Comparison of ENCODE assay signal across 1 cellular context in the genomic region with DNA sequence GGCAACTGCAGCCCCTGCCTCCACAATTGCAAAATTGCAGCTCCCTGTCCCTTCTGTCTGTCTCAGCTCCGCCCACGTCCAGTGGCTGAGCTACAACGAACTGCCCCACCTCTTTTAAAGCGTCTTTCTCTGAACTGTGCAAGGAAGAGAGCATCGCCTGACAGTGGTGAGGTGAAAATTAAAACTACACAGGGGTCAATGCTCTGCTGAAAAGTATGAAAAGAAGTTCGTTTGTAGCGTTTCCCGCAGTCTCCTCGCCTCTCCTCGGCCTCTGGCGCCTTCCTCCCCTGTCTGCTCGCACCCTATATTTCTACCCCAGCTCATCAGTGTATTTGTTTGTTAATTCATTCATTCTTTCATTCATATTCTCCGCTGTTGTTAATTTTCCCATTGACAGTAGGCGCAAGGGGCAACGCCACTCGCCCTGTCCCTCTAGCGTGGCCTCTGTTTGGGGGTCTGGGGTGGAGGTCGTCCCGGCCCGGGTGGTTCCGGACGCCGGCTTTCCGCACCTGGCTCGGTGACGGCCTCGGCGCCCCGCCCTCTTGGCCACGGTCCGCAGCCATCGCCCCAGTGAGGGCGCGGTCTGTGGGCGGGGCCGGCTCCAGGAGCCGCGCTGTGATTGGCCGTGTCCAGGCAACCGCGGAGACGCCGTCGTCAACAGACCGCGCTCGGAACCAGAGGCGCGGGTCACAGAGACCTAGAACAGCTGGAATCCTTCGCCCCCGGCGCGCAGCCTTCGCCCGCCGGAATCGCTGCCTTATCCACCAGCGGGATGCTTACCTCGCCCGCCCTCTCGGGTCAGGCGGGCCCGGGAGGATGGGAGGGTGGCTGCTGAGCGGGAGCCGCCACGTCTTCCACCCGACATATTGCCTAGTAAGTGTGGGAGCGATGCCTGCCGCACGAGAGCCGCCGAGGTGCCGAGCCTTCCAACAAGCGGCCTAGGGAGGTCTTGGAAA.
TF ChIP-seq lines count a peak whose summit lies in the region.

A gene with protein sequence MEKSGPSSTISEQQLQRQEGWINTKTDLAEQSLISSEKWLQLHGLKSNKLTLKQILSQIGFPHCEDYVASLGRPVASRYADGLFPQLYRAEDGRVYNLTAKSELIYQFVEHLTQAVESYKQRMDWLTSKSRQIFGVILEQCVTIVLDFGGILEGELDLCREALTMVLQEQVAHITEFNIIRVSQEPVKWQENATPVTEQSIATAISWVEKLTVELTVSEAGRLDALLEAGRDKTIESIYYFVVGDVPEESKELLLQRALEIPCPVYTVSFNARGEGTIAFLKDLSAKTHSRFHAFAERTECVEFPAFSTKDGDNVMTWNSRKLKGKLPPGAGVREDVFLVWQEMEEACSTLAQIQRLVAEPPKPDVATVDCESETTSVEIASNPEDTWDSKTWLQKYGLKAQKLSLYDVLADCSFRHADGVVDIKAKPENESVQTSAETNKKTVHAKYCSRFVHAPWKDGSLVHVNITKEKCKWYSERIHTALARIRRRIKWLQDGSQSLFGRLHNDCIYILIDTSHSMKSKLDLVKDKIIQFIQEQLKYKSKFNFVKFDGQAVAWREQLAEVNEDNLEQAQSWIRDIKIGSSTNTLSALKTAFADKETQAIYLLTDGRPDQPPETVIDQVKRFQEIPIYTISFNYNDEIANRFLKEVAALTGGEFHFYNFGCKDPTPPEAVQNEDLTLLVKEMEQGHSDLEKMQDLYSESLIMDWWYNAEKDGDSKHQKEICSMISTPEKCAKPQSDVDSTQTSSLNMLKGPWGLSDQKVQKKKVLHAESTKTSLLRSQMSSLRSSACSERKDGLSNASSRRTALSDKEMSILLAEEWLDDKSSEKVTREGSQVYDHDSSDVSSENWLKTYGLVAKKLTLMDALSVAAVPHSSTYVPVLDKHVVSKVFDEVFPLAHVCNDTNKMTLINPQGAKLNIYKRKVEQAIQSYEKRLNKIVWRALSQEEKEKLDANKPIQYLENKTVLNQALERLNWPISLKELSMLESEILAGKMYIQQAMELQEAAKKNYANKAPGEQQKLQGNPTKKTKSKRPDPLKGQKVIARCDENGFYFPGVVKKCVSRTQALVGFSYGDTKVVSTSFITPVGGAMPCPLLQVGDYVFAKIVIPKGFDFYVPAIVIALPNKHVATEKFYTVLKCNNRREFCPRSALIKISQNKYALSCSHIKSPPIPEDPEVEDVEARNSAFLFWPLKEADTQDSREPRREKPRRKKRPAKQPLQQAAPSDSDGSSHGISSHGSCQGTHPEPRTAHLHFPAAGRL (N-terminal part only) (plus strand): TSS at position 677 of the 956 bp plus-strand sequence. CDS start 5,926 bp downstream, outside the sequence.

TF ChIP-seq in HEK293, 187 proteins besides CTCF, POLR2A, EP300 and RAD21 (continued from another document and continues in another):
- TF ChIP-seq ZNF211 (tag by site-specific recombination; IDR thresholded peaks at IDR 0.05; ENCODE audit: low read depth) (no peak), ZNF2 (tag by site-specific recombination; IDR thresholded peaks at IDR 0.05) (no peak), ZNF558 (tag by site-specific recombination; IDR thresholded peaks at IDR 0.05) (no peak), RBAK (tag by site-specific recombination; IDR thresholded peaks at IDR 0.05) (no peak), ZBTB8A (tag by site-specific recombination; IDR thresholded peaks at IDR 0.05) (no peak), ZNF311 (tag by site-specific recombination; IDR thresholded peaks at IDR 0.05; ENCODE audit: borderline replicate concordance) (no peak), SCRT1 (tag by site-specific recombination; IDR thresholded peaks at IDR 0.05; ENCODE audit: borderline replicate concordance) (no peak), ZNF701 (tag by site-specific recombination; IDR thresholded peaks at IDR 0.05) (no peak), ZNF366 (tag by site-specific recombination; conservative IDR thresholded peaks at IDR 0.05) (0 out of 2 replicates have a peak, but pooled peaks have one; percentile 24), KLF1 (tag by site-specific recombination; IDR thresholded peaks at IDR 0.05) (peak; percentile 46; the same call in 1 of the 2 replicates), ZNF184 (tag by site-specific recombination; IDR thresholded peaks at IDR 0.05) (no peak), ZBTB1 (tag by site-specific recombination; IDR thresholded peaks at IDR 0.05) (no peak), ZNF266 (tag by site-specific recombination; IDR thresholded peaks at IDR 0.05; ENCODE audit: low read depth) (no peak), PRDM1 (tag by site-specific recombination; IDR thresholded peaks at IDR 0.05) (no peak), EGR2 (tag by site-specific recombination; IDR thresholded peaks at IDR 0.05; ENCODE audit: low read depth) (peak; percentile 25; the same call in 1 of the 2 replicates), ZNF132 (tag by site-specific recombination; IDR thresholded peaks at IDR 0.05; ENCODE audit: borderline replicate concordance) (no peak), SETDB1 (IDR thresholded peaks at IDR 0.05; ENCODE audit: insufficient read length, low read length) (no peak), ZNF335 (tag by site-specific recombination; conservative IDR thresholded peaks at IDR 0.05) (peak; percentile 29; the same call in 1 of the 2 replicates), ZNF843 (tag by site-specific recombination; IDR thresholded peaks at IDR 0.05) (no peak), ZSCAN23 (tag by site-specific recombination; IDR thresholded peaks at IDR 0.05) (no peak), ZNF404 (tag by site-specific recombination; IDR thresholded peaks at IDR 0.05) (no peak), ZNF660 (tag by site-specific recombination; IDR thresholded peaks at IDR 0.05) (no peak), ZNF670 (tag by site-specific recombination; IDR thresholded peaks at IDR 0.05; ENCODE audit: low read depth) (no peak), ZNF76 (tag by site-specific recombination; IDR thresholded peaks at IDR 0.05; ENCODE audit: borderline replicate concordance, low read depth) (no peak), SP2 (tag by site-specific recombination; IDR thresholded peaks at IDR 0.05) (peak; percentile 79), MEIS1 (CRISPR knock-in tag; IDR thresholded peaks at IDR 0.05; ENCODE audit: borderline replicate concordance) (no peak)
- TF ChIP-seq, protein P1, sequence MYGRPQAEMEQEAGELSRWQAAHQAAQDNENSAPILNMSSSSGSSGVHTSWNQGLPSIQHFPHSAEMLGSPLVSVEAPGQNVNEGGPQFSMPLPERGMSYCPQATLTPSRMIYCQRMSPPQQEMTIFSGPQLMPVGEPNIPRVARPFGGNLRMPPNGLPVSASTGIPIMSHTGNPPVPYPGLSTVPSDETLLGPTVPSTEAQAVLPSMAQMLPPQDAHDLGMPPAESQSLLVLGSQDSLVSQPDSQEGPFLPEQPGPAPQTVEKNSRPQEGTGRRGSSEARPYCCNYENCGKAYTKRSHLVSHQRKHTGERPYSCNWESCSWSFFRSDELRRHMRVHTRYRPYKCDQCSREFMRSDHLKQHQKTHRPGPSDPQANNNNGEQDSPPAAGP (tag by site-specific recombination; IDR thresholded peaks at IDR 0.05): no peak
- TF ChIP-seq, protein P2, sequence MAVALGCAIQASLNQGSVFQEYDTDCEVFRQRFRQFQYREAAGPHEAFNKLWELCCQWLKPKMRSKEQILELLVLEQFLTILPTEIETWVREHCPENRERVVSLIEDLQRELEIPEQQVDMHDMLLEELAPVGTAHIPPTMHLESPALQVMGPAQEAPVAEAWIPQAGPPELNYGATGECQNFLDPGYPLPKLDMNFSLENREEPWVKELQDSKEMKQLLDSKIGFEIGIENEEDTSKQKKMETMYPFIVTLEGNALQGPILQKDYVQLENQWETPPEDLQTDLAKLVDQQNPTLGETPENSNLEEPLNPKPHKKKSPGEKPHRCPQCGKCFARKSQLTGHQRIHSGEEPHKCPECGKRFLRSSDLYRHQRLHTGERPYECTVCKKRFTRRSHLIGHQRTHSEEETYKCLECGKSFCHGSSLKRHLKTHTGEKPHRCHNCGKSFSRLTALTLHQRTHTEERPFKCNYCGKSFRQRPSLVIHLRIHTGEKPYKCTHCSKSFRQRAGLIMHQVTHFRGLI (tag by site-specific recombination; IDR thresholded peaks at IDR 0.05): no peak
- TF ChIP-seq, protein P3, sequence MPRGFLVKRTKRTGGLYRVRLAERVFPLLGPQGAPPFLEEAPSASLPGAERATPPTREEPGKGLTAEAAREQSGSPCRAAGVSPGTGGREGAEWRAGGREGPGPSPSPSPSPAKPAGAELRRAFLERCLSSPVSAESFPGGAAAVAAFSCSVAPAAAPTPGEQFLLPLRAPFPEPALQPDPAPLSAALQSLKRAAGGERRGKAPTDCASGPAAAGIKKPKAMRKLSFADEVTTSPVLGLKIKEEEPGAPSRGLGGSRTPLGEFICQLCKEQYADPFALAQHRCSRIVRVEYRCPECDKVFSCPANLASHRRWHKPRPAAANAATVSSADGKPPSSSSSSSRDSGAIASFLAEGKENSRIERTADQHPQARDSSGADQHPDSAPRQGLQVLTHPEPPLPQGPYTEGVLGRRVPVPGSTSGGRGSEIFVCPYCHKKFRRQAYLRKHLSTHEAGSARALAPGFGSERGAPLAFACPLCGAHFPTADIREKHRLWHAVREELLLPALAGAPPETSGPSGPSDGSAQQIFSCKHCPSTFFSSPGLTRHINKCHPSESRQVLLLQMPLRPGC (tag by site-specific recombination; IDR thresholded peaks at IDR 0.05): no peak
- TF ChIP-seq, protein P4, sequence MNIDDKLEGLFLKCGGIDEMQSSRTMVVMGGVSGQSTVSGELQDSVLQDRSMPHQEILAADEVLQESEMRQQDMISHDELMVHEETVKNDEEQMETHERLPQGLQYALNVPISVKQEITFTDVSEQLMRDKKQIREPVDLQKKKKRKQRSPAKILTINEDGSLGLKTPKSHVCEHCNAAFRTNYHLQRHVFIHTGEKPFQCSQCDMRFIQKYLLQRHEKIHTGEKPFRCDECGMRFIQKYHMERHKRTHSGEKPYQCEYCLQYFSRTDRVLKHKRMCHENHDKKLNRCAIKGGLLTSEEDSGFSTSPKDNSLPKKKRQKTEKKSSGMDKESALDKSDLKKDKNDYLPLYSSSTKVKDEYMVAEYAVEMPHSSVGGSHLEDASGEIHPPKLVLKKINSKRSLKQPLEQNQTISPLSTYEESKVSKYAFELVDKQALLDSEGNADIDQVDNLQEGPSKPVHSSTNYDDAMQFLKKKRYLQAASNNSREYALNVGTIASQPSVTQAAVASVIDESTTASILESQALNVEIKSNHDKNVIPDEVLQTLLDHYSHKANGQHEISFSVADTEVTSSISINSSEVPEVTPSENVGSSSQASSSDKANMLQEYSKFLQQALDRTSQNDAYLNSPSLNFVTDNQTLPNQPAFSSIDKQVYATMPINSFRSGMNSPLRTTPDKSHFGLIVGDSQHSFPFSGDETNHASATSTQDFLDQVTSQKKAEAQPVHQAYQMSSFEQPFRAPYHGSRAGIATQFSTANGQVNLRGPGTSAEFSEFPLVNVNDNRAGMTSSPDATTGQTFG (tag by site-specific recombination; IDR thresholded peaks at IDR 0.05; ENCODE audit: borderline replicate concordance): no peak
- TF ChIP-seq, protein P5, sequence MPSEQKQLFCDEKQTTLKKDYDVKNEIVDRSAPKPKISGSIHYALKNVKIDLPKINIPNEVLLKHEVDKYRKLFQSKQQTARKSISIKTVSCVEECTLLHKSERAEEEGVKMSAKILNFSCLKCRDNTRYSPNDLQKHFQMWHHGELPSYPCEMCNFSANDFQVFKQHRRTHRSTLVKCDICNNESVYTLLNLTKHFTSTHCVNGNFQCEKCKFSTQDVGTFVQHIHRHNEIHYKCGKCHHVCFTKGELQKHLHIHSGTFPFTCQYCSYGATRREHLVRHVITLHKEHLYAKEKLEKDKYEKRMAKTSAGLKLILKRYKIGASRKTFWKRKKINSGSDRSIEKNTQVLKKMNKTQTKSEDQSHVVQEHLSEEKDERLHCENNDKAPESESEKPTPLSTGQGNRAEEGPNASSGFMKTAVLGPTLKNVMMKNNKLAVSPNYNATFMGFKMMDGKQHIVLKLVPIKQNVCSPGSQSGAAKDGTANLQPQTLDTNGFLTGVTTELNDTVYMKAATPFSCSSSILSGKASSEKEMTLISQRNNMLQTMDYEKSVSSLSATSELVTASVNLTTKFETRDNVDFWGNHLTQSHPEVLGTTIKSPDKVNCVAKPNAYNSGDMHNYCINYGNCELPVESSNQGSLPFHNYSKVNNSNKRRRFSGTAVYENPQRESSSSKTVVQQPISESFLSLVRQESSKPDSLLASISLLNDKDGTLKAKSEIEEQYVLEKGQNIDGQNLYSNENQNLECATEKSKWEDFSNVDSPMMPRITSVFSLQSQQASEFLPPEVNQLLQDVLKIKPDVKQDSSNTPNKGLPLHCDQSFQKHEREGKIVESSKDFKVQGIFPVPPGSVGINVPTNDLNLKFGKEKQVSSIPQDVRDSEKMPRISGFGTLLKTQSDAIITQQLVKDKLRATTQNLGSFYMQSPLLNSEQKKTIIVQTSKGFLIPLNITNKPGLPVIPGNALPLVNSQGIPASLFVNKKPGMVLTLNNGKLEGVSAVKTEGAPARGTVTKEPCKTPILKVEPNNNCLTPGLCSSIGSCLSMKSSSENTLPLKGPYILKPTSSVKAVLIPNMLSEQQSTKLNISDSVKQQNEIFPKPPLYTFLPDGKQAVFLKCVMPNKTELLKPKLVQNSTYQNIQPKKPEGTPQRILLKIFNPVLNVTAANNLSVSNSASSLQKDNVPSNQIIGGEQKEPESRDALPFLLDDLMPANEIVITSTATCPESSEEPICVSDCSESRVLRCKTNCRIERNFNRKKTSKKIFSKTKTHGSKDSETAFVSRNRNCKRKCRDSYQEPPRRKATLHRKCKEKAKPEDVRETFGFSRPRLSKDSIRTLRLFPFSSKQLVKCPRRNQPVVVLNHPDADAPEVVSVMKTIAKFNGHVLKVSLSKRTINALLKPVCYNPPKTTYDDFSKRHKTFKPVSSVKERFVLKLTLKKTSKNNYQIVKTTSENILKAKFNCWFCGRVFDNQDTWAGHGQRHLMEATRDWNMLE (tag by site-specific recombination; conservative IDR thresholded peaks at IDR 0.05; ENCODE audit: low read depth): no peak
- TF ChIP-seq, protein P6, sequence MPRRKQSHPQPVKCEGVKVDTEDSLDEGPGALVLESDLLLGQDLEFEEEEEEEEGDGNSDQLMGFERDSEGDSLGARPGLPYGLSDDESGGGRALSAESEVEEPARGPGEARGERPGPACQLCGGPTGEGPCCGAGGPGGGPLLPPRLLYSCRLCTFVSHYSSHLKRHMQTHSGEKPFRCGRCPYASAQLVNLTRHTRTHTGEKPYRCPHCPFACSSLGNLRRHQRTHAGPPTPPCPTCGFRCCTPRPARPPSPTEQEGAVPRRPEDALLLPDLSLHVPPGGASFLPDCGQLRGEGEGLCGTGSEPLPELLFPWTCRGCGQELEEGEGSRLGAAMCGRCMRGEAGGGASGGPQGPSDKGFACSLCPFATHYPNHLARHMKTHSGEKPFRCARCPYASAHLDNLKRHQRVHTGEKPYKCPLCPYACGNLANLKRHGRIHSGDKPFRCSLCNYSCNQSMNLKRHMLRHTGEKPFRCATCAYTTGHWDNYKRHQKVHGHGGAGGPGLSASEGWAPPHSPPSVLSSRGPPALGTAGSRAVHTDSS (tag by site-specific recombination; IDR thresholded peaks at IDR 0.05): no peak
- TF ChIP-seq, protein P7, sequence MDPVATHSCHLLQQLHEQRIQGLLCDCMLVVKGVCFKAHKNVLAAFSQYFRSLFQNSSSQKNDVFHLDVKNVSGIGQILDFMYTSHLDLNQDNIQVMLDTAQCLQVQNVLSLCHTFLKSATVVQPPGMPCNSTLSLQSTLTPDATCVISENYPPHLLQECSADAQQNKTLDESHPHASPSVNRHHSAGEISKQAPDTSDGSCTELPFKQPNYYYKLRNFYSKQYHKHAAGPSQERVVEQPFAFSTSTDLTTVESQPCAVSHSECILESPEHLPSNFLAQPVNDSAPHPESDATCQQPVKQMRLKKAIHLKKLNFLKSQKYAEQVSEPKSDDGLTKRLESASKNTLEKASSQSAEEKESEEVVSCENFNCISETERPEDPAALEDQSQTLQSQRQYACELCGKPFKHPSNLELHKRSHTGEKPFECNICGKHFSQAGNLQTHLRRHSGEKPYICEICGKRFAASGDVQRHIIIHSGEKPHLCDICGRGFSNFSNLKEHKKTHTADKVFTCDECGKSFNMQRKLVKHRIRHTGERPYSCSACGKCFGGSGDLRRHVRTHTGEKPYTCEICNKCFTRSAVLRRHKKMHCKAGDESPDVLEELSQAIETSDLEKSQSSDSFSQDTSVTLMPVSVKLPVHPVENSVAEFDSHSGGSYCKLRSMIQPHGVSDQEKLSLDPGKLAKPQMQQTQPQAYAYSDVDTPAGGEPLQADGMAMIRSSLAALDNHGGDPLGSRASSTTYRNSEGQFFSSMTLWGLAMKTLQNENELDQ (tag by site-specific recombination; IDR thresholded peaks at IDR 0.05; ENCODE audit: low read depth): no peak
